27 cellular contexts compared by ENCODE assay signal in genomic region chr7:80420876-80421275, GRCh38.
"Had no signal": no experiment of that assay in that cellular context is flagged by ENCODE, and none has a peak within 500 bp of the region (broad histone marks: within the 10 kb centered on the region; RNA-seq: fewer than 3 reads in every experiment).

No MANE protein-coding gene starts in this region.

- H3K9me3 ChIP-seq: ascending aorta, left lung, right atrium auricular region, stomach, tibial artery had no signal

- H3K27me3 Mint-ChIP-seq: activated naive CD4-positive, alpha-beta T cell treated with anti-CD3 and anti-CD28 coated beads, Interleukin-2, amount 10 ng/mL, durations not matched to agents 7 days and 5 days; stimulated activated naive B cell treated with anti-CD40 and anti-IgM and Interleukin-4, amounts not matched to agents 10 μg/mL and 1 μg/mL and 100 μg/mL, for 72 hours had no signal

- H3K9ac ChIP-seq: parathyroid adenoma had no signal

- DNase-seq: activated CD4-positive, alpha-beta T cell treated with anti-CD3 and anti-CD28 coated beads for 4 hours; activated CD4-positive, alpha-beta T cell treated with anti-CD3 and anti-CD28 coated beads, Interleukin-2, amount 50 U/mL, for 4 hours; activated effector memory CD4-positive, alpha-beta T cell treated with Interleukin-2 at 50 U/mL for 16 hours; activated naive CD4-positive, alpha-beta T cell treated with anti-CD3 and anti-CD28 coated beads, Interleukin-2, amount 10 ng/mL, durations not matched to agents 7 days and 5 days; activated naive CD8-positive, alpha-beta T cell treated with anti-CD3 and anti-CD28 coated beads, Interleukin-2, amount 10 ng/mL, durations not matched to agents 7 days and 5 days; activated T-cell treated with anti-CD3 and anti-CD28 coated beads for 4 hours; activated T-cell treated with anti-CD3 and anti-CD28 coated beads, Interleukin-2, amount 50 U/mL, for 72 hours; brain microvascular endothelial cell; cortex of kidney; esophagus squamous epithelium; foreskin melanocyte; glutamatergic neuron; left lung; stimulated activated CD4-positive, alpha-beta T cell treated with anti-CD3 and anti-CD28 coated beads, Interleukin-15, amount 100 ng/mL, for 24 hours; stimulated activated CD4-positive, alpha-beta T cell treated with anti-CD3 and anti-CD28 coated beads, Interleukin-2, amount 100 ng/mL, for 24 hours; stimulated activated naive B cell treated with anti-CD40 and anti-IgM and Interleukin-4, amounts not matched to agents 10 μg/mL and 1 μg/mL and 100 μg/mL, for 72 hours; stomach; T-helper 9 cell; tibial artery had no signal

- H3K27ac Mint-ChIP-seq: activated naive CD4-positive, alpha-beta T cell treated with anti-CD3 and anti-CD28 coated beads, Interleukin-2, amount 10 ng/mL, durations not matched to agents 7 days and 5 days; activated naive CD8-positive, alpha-beta T cell treated with anti-CD3 and anti-CD28 coated beads, Interleukin-2, amount 10 ng/mL, durations not matched to agents 7 days and 5 days; activated T-cell treated with anti-CD3 and anti-CD28 coated beads, Interleukin-2, amount 50 U/mL, for 72 hours; nephron; stimulated activated naive B cell treated with anti-CD40 and anti-IgM and Interleukin-4, amounts not matched to agents 10 μg/mL and 1 μg/mL and 100 μg/mL, for 72 hours had no signal

- H3K36me3 Mint-ChIP-seq: activated naive CD4-positive, alpha-beta T cell treated with anti-CD3 and anti-CD28 coated beads, Interleukin-2, amount 10 ng/mL, durations not matched to agents 7 days and 5 days; activated naive CD8-positive, alpha-beta T cell treated with anti-CD3 and anti-CD28 coated beads, Interleukin-2, amount 10 ng/mL, durations not matched to agents 7 days and 5 days; stimulated activated naive B cell treated with anti-CD40 and anti-IgM and Interleukin-4, amounts not matched to agents 10 μg/mL and 1 μg/mL and 100 μg/mL, for 72 hours had no signal

- H3K27me3 ChIP-seq: ascending aorta, brain microvascular endothelial cell, esophagus squamous epithelium, left lung, right atrium auricular region, stomach, tibial artery had no signal

- H3K36me3 ChIP-seq: ascending aorta, brain microvascular endothelial cell, esophagus squamous epithelium, left lung, right atrium auricular region, stomach, tibial artery had no signal

- H3K4me3 Mint-ChIP-seq: activated naive CD4-positive, alpha-beta T cell treated with anti-CD3 and anti-CD28 coated beads, Interleukin-2, amount 10 ng/mL, durations not matched to agents 7 days and 5 days; activated naive CD8-positive, alpha-beta T cell treated with anti-CD3 and anti-CD28 coated beads, Interleukin-2, amount 10 ng/mL, durations not matched to agents 7 days and 5 days; activated T-cell treated with anti-CD3 and anti-CD28 coated beads, Interleukin-2, amount 50 U/mL, for 72 hours; nephron; stimulated activated naive B cell treated with anti-CD40 and anti-IgM and Interleukin-4, amounts not matched to agents 10 μg/mL and 1 μg/mL and 100 μg/mL, for 72 hours had no signal

- H3K4me3 ChIP-seq: ascending aorta, esophagus squamous epithelium, left lung, lung, right atrium auricular region, stomach, tibial artery had no signal

- H3K27ac ChIP-seq: ascending aorta, brain microvascular endothelial cell, epithelial cell of prostate, esophagus squamous epithelium, left lung, parathyroid adenoma, right atrium auricular region, stomach, tibial artery, VCaP had no signal

- FAIRE-seq: islet of Langerhans had no signal

- ATAC-seq: activated T-cell treated with anti-CD3 and anti-CD28 coated beads, Interleukin-2, amount 50 U/mL, for 72 hours; left lung; stimulated activated naive B cell treated with anti-CD40 and anti-IgM and Interleukin-4, amounts not matched to agents 10 μg/mL and 1 μg/mL and 100 μg/mL, for 72 hours had no signal

- H3K4me1 Mint-ChIP-seq: activated naive CD4-positive, alpha-beta T cell treated with anti-CD3 and anti-CD28 coated beads, Interleukin-2, amount 10 ng/mL, durations not matched to agents 7 days and 5 days; activated naive CD8-positive, alpha-beta T cell treated with anti-CD3 and anti-CD28 coated beads, Interleukin-2, amount 10 ng/mL, durations not matched to agents 7 days and 5 days; nephron; stimulated activated naive B cell treated with anti-CD40 and anti-IgM and Interleukin-4, amounts not matched to agents 10 μg/mL and 1 μg/mL and 100 μg/mL, for 72 hours had no signal

- H3K9me3 Mint-ChIP-seq: activated naive CD4-positive, alpha-beta T cell treated with anti-CD3 and anti-CD28 coated beads, Interleukin-2, amount 10 ng/mL, durations not matched to agents 7 days and 5 days; activated naive CD8-positive, alpha-beta T cell treated with anti-CD3 and anti-CD28 coated beads, Interleukin-2, amount 10 ng/mL, durations not matched to agents 7 days and 5 days; activated T-cell treated with anti-CD3 and anti-CD28 coated beads, Interleukin-2, amount 50 U/mL, for 72 hours; nephron had no signal

- H3K4me1 ChIP-seq: ascending aorta, esophagus squamous epithelium, left lung, parathyroid adenoma, right atrium auricular region, stomach had no signal

- H2AFZ ChIP-seq: parathyroid adenoma had no signal

- H3K79me2 ChIP-seq: parathyroid adenoma had no signal
